Comparison of ENCODE assay signal across 12 cellular contexts in the genomic region with DNA sequence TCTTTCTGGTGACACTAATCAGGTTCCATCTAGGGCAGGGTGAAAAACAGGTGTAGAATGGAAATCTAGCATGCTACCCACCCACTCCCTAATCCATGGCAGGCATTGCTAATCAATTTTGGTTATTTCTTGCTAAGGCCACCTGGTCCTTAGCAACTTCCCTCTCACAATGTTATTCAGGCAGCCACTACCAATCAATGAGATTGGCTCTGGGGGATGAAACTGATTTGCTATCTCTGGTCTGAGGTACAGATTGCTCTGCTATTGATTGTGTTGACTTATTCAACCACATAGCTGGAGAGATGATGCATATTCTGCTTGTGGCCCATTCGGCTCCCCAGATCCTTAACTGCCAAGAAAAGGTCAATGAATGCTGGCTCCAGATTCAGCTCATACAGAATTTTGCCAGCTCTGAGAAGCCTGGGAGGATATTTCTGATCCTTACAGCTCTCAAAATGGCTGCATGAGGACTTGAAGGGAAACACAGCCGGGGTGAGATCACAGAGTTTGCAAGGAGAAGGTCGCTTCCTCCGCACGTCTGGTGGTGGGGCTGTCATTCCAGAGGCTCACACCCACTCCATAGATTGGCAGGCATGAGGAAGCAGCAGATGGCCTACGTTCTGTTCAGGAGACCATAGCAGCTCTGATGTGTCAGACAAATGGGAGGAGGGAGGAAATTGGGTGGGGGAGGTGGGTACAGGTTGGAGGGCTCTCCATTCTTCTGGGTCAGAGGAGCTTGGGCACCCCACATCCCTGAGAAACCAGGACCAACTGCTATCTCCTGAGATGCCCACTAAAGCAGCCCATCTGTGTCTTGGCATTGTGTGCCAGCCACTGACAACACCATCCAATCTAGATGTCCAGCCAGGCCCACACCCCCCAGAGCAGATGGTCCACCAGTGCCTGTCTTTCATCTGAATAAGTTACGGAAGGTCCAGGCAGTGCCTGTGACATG. TPM values are rescaled to one million over a fixed set of nuclear protein-coding genes. Genes with fewer than 3 reads are reported as not detected.
DNase-seq lines count a peak whose midpoint lies in the region; ATAC-seq and TF ChIP-seq lines count a peak whose summit lies in the region.
"Had no signal": no experiment of that assay in that cellular context is flagged by ENCODE, and none has a peak within 500 bp of the region (broad histone marks: within the 10 kb centered on the region; RNA-seq: fewer than 3 reads in every experiment).

No MANE protein-coding gene starts in this region.

- no peaks in the 10 kb centered on the region for H3K9me2 ChIP-seq in GM23338 (ENCODE audit: insufficient read depth)

- ATAC-seq in natural killer cell treated with Interleukin-12 subunit alpha and Interleukin-12 subunit beta and Interleukin-15 and Interleukin-18, amount 100 ng/mL, for 72 hours = no peak
- ATAC-seq in HG03045 (IDR thresholded peaks at IDR 0.05; ENCODE audit: unreplicated experiment) (no peak), GM19397 (IDR thresholded peaks at IDR 0.05; ENCODE audit: unreplicated experiment) (no peak), GM23338 (no peak)

- no peak overlapping the region; the same call in 1 of the 2 replicates for H2AFZ ChIP-seq in GM23338

- H3K27me3 ChIP-seq in GM23338 (ENCODE audit: insufficient read depth) = no peaks in the 10 kb centered on the region

- H3K27ac ChIP-seq in GM23338 (ENCODE audit: low read depth) = no peak overlapping the region

- H3K27ac Mint-ChIP-seq in brain = peak overlapping the region in 4 of 5 experiments; percentile 57 to 99 (median 88)
- peak overlapping the region; percentile 80 to 86 for H3K27ac Mint-ChIP-seq in natural killer cell treated with Interleukin-12 subunit alpha and Interleukin-12 subunit beta and Interleukin-15 and Interleukin-18, amount 100 ng/mL, for 72 hours
- no peak overlapping the region for H3K27ac Mint-ChIP-seq in GM23338

- H3K4me3 ChIP-seq in GM23338 = no peak overlapping the region

- no peak overlapping the region for H3K4me2 ChIP-seq in GM23338

- H3K9me3 Mint-ChIP-seq in brain = peaks cover 0 to 3% (median 0%) of the 10 kb centered on the region in 5 experiments
- no peaks in the 10 kb centered on the region for H3K9me3 Mint-ChIP-seq in natural killer cell treated with Interleukin-12 subunit alpha and Interleukin-12 subunit beta and Interleukin-15 and Interleukin-18, amount 100 ng/mL, for 72 hours
- no peaks in the 10 kb centered on the region; the same call in 2 of the 3 replicates for H3K9me3 Mint-ChIP-seq in GM23338

- H3K36me3 ChIP-seq in GM23338 (ENCODE audit: insufficient read depth) = no peaks in the 10 kb centered on the region

- H3K4me1 Mint-ChIP-seq in brain (peaks cover 55% of the 10 kb centered on the region), GM23338 (peaks cover 37% of the 10 kb centered on the region)
- peaks cover 19 to 22% of the 10 kb centered on the region in 2 donors for H3K4me1 Mint-ChIP-seq in natural killer cell treated with Interleukin-12 subunit alpha and Interleukin-12 subunit beta and Interleukin-15 and Interleukin-18, amount 100 ng/mL, for 72 hours (ENCODE audit: low read depth in 2 of 2)

- H3K27me3 Mint-ChIP-seq in brain = peaks cover 10% of the 10 kb centered on the region
- peaks cover 0 to 1% of the 10 kb centered on the region in 2 donors for H3K27me3 Mint-ChIP-seq in natural killer cell treated with Interleukin-12 subunit alpha and Interleukin-12 subunit beta and Interleukin-15 and Interleukin-18, amount 100 ng/mL, for 72 hours
- peaks cover 13% of the 10 kb centered on the region for H3K27me3 Mint-ChIP-seq in GM23338 (ENCODE audit: insufficient read depth, low read depth, poor library complexity)

- peaks cover 5% of the 10 kb centered on the region; the same call in 1 of the 2 replicates for H3F3A ChIP-seq in GM23338 (replicated peaks; ENCODE audit: low read depth)

- H3K36me3 Mint-ChIP-seq in brain (no peaks in the 10 kb centered on the region), GM23338 (ENCODE audit: low read depth) (no peaks in the 10 kb centered on the region; the same call in 2 of the 3 replicates)
- H3K36me3 Mint-ChIP-seq in natural killer cell treated with Interleukin-12 subunit alpha and Interleukin-12 subunit beta and Interleukin-15 and Interleukin-18, amount 100 ng/mL, for 72 hours = no peaks in the 10 kb centered on the region

- TF ChIP-seq CTCF in brain (conservative IDR thresholded peaks at IDR 0.05) (no peak), GM23338 (conservative IDR thresholded peaks at IDR 0.05; ENCODE audit: low read depth in 2 of 2) (no peak)

- no peaks in the 10 kb centered on the region for H4K20me1 ChIP-seq in GM23338 (replicated peaks; ENCODE audit: insufficient read depth)

- DNase-seq in DMS 273 treated with DMSO at 0.1 percent for 48 hours (lab: John Stamatoyannopoulos, UW) = peak; percentile 92
- DNase-seq in NCI-H524 (lab: John Stamatoyannopoulos, UW) = peak; percentile 97 to 98
- no peak for DNase-seq in natural killer cell treated with Interleukin-12 subunit alpha and Interleukin-12 subunit beta and Interleukin-15 and Interleukin-18, amount 100 ng/mL, for 72 hours (ENCODE audit: low spot score)
- DNase-seq in DMS153 (lab: John Stamatoyannopoulos, UW) = no peak
- no peak for DNase-seq in GM23338 (ENCODE audit: low spot score)
- DNase-seq: DMS79, mesenchymal stem cell, T-helper 1 cell had no signal

- H3K79me2 ChIP-seq in GM23338 (replicated peaks; ENCODE audit: insufficient read depth) = no peaks in the 10 kb centered on the region

- H3K4me3 Mint-ChIP-seq in brain = peak overlapping the region in 2 of 5 experiments; percentile 60 to 68
- H3K4me3 Mint-ChIP-seq in natural killer cell treated with Interleukin-12 subunit alpha and Interleukin-12 subunit beta and Interleukin-15 and Interleukin-18, amount 100 ng/mL, for 72 hours = peak overlapping the region; percentile 59
- no peak overlapping the region; the same call in 2 of the 3 replicates for H3K4me3 Mint-ChIP-seq in GM23338

- peaks cover 26% of the 10 kb centered on the region for H3K4me1 ChIP-seq in GM23338 (ENCODE audit: insufficient read depth)

TF ChIP-seq in GM23338, 12 proteins besides CTCF, POLR2A, EP300 and RAD21 (continues in another document):
- TF ChIP-seq POLR2AphosphoS5 (IDR thresholded peaks at IDR 0.05; ENCODE audit: low read depth) (no peak), ZNF331 (CRISPR knock-in tag; IDR thresholded peaks at IDR 0.05; ENCODE audit: low read depth) (no peak)
- TF ChIP-seq, protein P1, sequence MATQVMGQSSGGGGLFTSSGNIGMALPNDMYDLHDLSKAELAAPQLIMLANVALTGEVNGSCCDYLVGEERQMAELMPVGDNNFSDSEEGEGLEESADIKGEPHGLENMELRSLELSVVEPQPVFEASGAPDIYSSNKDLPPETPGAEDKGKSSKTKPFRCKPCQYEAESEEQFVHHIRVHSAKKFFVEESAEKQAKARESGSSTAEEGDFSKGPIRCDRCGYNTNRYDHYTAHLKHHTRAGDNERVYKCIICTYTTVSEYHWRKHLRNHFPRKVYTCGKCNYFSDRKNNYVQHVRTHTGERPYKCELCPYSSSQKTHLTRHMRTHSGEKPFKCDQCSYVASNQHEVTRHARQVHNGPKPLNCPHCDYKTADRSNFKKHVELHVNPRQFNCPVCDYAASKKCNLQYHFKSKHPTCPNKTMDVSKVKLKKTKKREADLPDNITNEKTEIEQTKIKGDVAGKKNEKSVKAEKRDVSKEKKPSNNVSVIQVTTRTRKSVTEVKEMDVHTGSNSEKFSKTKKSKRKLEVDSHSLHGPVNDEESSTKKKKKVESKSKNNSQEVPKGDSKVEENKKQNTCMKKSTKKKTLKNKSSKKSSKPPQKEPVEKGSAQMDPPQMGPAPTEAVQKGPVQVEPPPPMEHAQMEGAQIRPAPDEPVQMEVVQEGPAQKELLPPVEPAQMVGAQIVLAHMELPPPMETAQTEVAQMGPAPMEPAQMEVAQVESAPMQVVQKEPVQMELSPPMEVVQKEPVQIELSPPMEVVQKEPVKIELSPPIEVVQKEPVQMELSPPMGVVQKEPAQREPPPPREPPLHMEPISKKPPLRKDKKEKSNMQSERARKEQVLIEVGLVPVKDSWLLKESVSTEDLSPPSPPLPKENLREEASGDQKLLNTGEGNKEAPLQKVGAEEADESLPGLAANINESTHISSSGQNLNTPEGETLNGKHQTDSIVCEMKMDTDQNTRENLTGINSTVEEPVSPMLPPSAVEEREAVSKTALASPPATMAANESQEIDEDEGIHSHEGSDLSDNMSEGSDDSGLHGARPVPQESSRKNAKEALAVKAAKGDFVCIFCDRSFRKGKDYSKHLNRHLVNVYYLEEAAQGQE (IDR thresholded peaks at IDR 0.05; ENCODE audit: unreplicated experiment) = no peak

RNA-seq across cellular contexts. Expression of a gene that starts 22.3 kb away (rescaled TPM):
- polyA plus RNA-seq in brain (ENCODE audit: insufficient read depth, low read depth, low replicate concordance) (64.1 TPM), GM23338 (2016; fragmentation: Nextera tagmentation; extraction: Ambion mirVana) (1.0 TPM in 2 replicates)
- not detected for total RNA-seq in natural killer cell treated with Interleukin-12 subunit alpha and Interleukin-12 subunit beta and Interleukin-15 and Interleukin-18, amount 100 ng/mL, for 72 hours
- 3.1 and 6.5 TPM in 2 replicates for total RNA-seq in GM23338 (2014; rRNA removed; shearing (Covaris generic))
- total RNA-seq: NCI-H460 had no signal

RNA-seq across cellular contexts. Expression of a gene that starts 32.2 kb away (rescaled TPM):
- polyA plus RNA-seq in brain (ENCODE audit: insufficient read depth, low read depth, low replicate concordance) (43.1 TPM), GM23338 (2016; fragmentation: Nextera tagmentation; extraction: Ambion mirVana) (19.7 and 20.8 TPM in 2 replicates)
- 10 to 100 TPM; 68.0 to 72.2 TPM for total RNA-seq in natural killer cell treated with Interleukin-12 subunit alpha and Interleukin-12 subunit beta and Interleukin-15 and Interleukin-18, amount 100 ng/mL, for 72 hours
- 41.0 and 45.4 TPM in 2 replicates for total RNA-seq in GM23338 (2014; rRNA removed; shearing (Covaris generic))

RNA-seq across cellular contexts. Expression of a gene that starts 59.4 kb away (rescaled TPM):
- polyA plus RNA-seq in brain (ENCODE audit: insufficient read depth, low read depth, low replicate concordance) (12.4 TPM), GM23338 (2016; fragmentation: Nextera tagmentation; extraction: Ambion mirVana) (22.2 and 22.6 TPM in 2 replicates)
- total RNA-seq in natural killer cell treated with Interleukin-12 subunit alpha and Interleukin-12 subunit beta and Interleukin-15 and Interleukin-18, amount 100 ng/mL, for 72 hours = 1 to 10 TPM; 3.2 to 5.0 TPM
- 34.6 and 42.8 TPM in 2 replicates for total RNA-seq in GM23338 (2014; rRNA removed; shearing (Covaris generic))

Comparison
In these comparisons a context has a peak if more than half of its experiments do, and no peak if none do; other contexts are left out.
1. DNase-seq: peak in DMS 273 treated with DMSO at 0.1 percent for 48 hours (single experiment) and NCI-H524 (2 of 2); none in natural killer cell treated with Interleukin-12 subunit alpha and Interleukin-12 subunit beta and Interleukin-15 and Interleukin-18, amount 100 ng/mL, for 72 hours (single experiment), DMS153 (single experiment) and GM23338 (single experiment).